Comparison of ENCODE assay signal across 24 cellular contexts in the genomic region with DNA sequence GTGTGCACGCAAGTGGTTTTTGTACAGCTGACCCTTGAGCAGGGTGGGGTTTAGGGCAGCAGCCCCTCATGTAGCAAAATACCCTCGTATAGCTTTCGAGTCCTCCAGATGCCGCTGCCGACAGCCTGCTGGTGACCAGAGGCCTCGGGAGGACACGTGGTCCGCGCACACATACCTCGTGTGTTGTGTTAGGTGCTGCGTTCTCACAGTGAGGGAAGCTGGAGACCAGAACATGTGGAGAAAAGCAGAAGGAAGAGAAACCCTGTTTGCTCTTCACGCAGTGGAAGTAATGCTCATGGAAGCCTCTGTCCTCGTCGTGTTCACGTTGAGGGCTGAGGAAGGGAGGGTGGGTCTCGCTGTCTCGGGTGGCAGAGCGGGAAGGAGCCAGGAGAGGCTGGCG. TPM values are rescaled to one million over a fixed set of nuclear protein-coding genes. Genes with fewer than 3 reads are reported as not detected.
DNase-seq lines count a peak whose midpoint lies in the region; ATAC-seq, FAIRE-seq and TF ChIP-seq lines count a peak whose summit lies in the region.
"Had no signal": no experiment of that assay in that cellular context is flagged by ENCODE, and none has a peak within 500 bp of the region (broad histone marks: within the 10 kb centered on the region; RNA-seq: fewer than 3 reads in every experiment).

No MANE protein-coding gene starts in this region.

- peaks cover 3 to 38% of the 10 kb centered on the region in 2 experiments; a peak in 2 of 3 replicates for H3K36me3 ChIP-seq in HEK293 (ENCODE audit: control insufficient read depth in 2 of 2, insufficient read depth in 1 of 2, low read length in 2 of 2)
- H3K36me3 ChIP-seq in HepG2 (replicated peaks in 1 of 2; ENCODE audit: control insufficient read depth in 1 of 2, insufficient read depth in 2 of 2, low read length in 2 of 2), result peaks cover 7 to 21% of the 10 kb centered on the region in 2 experiments; a peak in 4 of 5 replicates

- no peak overlapping the region for H2AFZ ChIP-seq in HepG2 (ENCODE audit: low read length)
- H2AFZ ChIP-seq: parathyroid adenoma had no signal

- no peaks in the 10 kb centered on the region; the same call in 1 of the 2 replicates for H3K4me1 ChIP-seq in HEK293 (ENCODE audit: control insufficient read depth, insufficient read depth, low read length)
- peaks cover 12% of the 10 kb centered on the region for H3K4me1 ChIP-seq in HepG2 (ENCODE audit: insufficient read depth, low read length)
- H3K4me1 ChIP-seq: parathyroid adenoma had no signal

- H3K27me3 Mint-ChIP-seq in progenitor cell of endocrine pancreas, result no peaks in the 10 kb centered on the region
- H3K27me3 Mint-ChIP-seq: CD4-positive, alpha-beta memory T cell; type B pancreatic cell had no signal

- no peak for FAIRE-seq in HepG2 (lab: Jason Lieb, UNC)
- FAIRE-seq: islet of Langerhans, K562 had no signal

- intact Hi-C loops in HepG2 (cut with micrococcal nuclease; ENCODE audit: unreplicated experiment), result no loop called here

- H4K20me1 ChIP-seq in HepG2 (ENCODE audit: insufficient read depth, low read length), result peaks cover 43% of the 10 kb centered on the region; the same call in 1 of the 2 replicates

- peaks cover 3% of the 10 kb centered on the region for H3K36me3 Mint-ChIP-seq in progenitor cell of endocrine pancreas (ENCODE audit: insufficient read depth)

- no peak overlapping the region for H3K4me2 ChIP-seq in HepG2 (ENCODE audit: low read depth, low read length)
- H3K4me2 ChIP-seq: SK-N-SH had no signal

- no peaks in the 10 kb centered on the region for H3K9me3 Mint-ChIP-seq in progenitor cell of endocrine pancreas (ENCODE audit: low read depth)
- H3K9me3 Mint-ChIP-seq: CD4-positive, alpha-beta memory T cell; nephron; type B pancreatic cell had no signal

- TF ChIP-seq POLR2A in HepG2 (IDR thresholded peaks at IDR 0.05; ENCODE audit: insufficient read depth in 1 of 2, low read depth in 2 of 2, low read length in 2 of 2), result no peak

- CTCF ChIA-PET in HEK293 (lab: Yijun Ruan, JAX) (interaction anchor here (0.7 kb wide), 1 partner anchor 39 kb away, joined by 4 read pairs; no protein-coding TSS in a partner anchor), RWPE1 (lab: Yijun Ruan, JAX) (interaction anchor here (0.6 kb wide), 1 partner anchor 20 kb away, joined by 3 read pairs; no protein-coding TSS in a partner anchor), HepG2 (lab: Yijun Ruan, JAX; ENCODE audit: low intra/inter-chr PET ratio, low total read pairs) (no interaction called here)

- no peak overlapping the region for H3K9ac ChIP-seq in HepG2 (ENCODE audit: insufficient read depth, low read depth, low read length)
- H3K9ac ChIP-seq: parathyroid adenoma, SK-N-SH had no signal

- H3K4me3 ChIP-seq in HEK293 (ENCODE audit: low read depth, low read length), result no peak overlapping the region
- no peak overlapping the region for H3K4me3 ChIP-seq in HepG2 (replicated peaks in 1 of 3; ENCODE audit: insufficient read depth in 1 of 3, low read depth in 2 of 3, low read length in 3 of 3)
- H3K4me3 ChIP-seq: body of pancreas, K562, left lung had no signal

- POLR2A ChIA-PET in HEK293 (lab: Yijun Ruan, JAX) (interaction anchor here (0.6 kb wide), 1 partner anchor 73 kb away, joined by 3 read pairs; no protein-coding TSS in a partner anchor), RWPE1 (lab: Yijun Ruan, JAX; ENCODE audit: low non-redundant PET) (no interaction called here), HepG2 (lab: Yijun Ruan, JAX) (no interaction called here)

- H3K27ac Mint-ChIP-seq in progenitor cell of endocrine pancreas, result peak overlapping the region; percentile 52
- H3K27ac Mint-ChIP-seq: nephron, type B pancreatic cell had no signal

- in situ Hi-C loops in HepG2 (cut with HindIII; ENCODE audit: extremely low pct_ligation_motif_present, low pct_unique_long_range_greater_than_20kb) (no loop called here), KBM-7 (cut with MboI; ENCODE audit: low pct_unique_long_range_greater_than_20kb, low sequenced_read_pairs) (no loop called here)

- TF ChIP-seq CTCF in HEK293 (tag by site-specific recombination; IDR thresholded peaks at IDR 0.05), result no peak
- no peak for TF ChIP-seq CTCF in RWPE1 (conservative IDR thresholded peaks at IDR 0.05; ENCODE audit: low read depth)
- TF ChIP-seq CTCF in HepG2 (CRISPR knock-in tag; IDR thresholded peaks at IDR 0.05), result no peak
- no peak for TF ChIP-seq CTCF in progenitor cell of endocrine pancreas (IDR thresholded peaks at IDR 0.05; ENCODE audit: unreplicated experiment)

- H3K4me1 Mint-ChIP-seq in progenitor cell of endocrine pancreas (ENCODE audit: low read depth), result peaks cover 4% of the 10 kb centered on the region
- H3K4me1 Mint-ChIP-seq: nephron had no signal

- ATAC-seq in HepG2 (no peak), HG02840 (IDR thresholded peaks at IDR 0.05; ENCODE audit: low FRiP score, unreplicated experiment) (no peak)
- ATAC-seq: body of pancreas, K562, left lung had no signal

- DNase-seq in RWPE1 (ENCODE audit: low spot score) (no peak), HepG2 (ENCODE audit: low spot score) (no peak), progenitor cell of endocrine pancreas (ENCODE audit: low spot score, unreplicated experiment) (no peak), T1000 (lab: John Stamatoyannopoulos, UW) (no peak), KBM-7 (no peak)
- DNase-seq: activated CD4-positive, alpha-beta T cell treated with anti-CD3 and anti-CD28 coated beads for 4 hours; activated CD8-positive, alpha-beta memory T cell treated with anti-CD3 and anti-CD28 coated beads for 24 hours; activated gamma-delta T cell; body of pancreas; CD4-positive, alpha-beta memory T cell; DMS 273 treated with DMSO at 0.1 percent for 48 hours; GOT3; NCI-H1436; NCI-H345; SK-N-SH; stimulated activated CD4-positive, alpha-beta T cell treated with anti-CD3 and anti-CD28 coated beads, Interleukin-2, amount 100 ng/mL, for 48 hours had no signal

- BruUV-seq in HepG2 (replicated peaks; lab: Mats Ljungman, UMichigan), result no TSS peak

- H3K27ac ChIP-seq in HEK293 (ENCODE audit: extremely low read depth, low read depth, low read length), result no peak overlapping the region
- H3K27ac ChIP-seq in RWPE1, result peak overlapping the region; percentile 66
- H3K27ac ChIP-seq in HepG2 (ENCODE audit: extremely low read length, insufficient read depth, low read length), result no peak overlapping the region
- H3K27ac ChIP-seq: body of pancreas, left lung, parathyroid adenoma had no signal

- no peak for TF ChIP-seq EP300 in HepG2 (IDR thresholded peaks at IDR 0.05; ENCODE audit: low read depth in 2 of 2, low read length in 2 of 2)
- TF ChIP-seq EP300 in HepG2 (CRISPR knock-in tag; IDR thresholded peaks at IDR 0.05; ENCODE audit: borderline replicate concordance), result no peak

- no peak overlapping the region for H3K4me3 Mint-ChIP-seq in progenitor cell of endocrine pancreas (ENCODE audit: low read depth)
- H3K4me3 Mint-ChIP-seq: nephron, type B pancreatic cell had no signal

- peaks cover 69% of the 10 kb centered on the region for H3K79me2 ChIP-seq in HepG2 (ENCODE audit: insufficient read depth, low read length)

- WGBS in HepG2 (ENCODE audit: low lambda C conversion rate), result 95% methylated on average over 18 of the region's 19 CpGs

- no peak for TF ChIP-seq RAD21 in HepG2 (CRISPR knock-in tag; IDR thresholded peaks at IDR 0.05)

- H3K9me3 ChIP-seq in HEK293 (ENCODE audit: control insufficient read depth, insufficient read depth, low read depth, low read length), result no peaks in the 10 kb centered on the region
- no peaks in the 10 kb centered on the region for H3K9me3 ChIP-seq in HepG2 (ENCODE audit: low read length)
- H3K9me3 ChIP-seq: body of pancreas, left lung, SK-N-SH had no signal

- no peaks in the 10 kb centered on the region for H3K27me3 ChIP-seq in HepG2 (ENCODE audit: control insufficient read depth in 1 of 2, insufficient read depth in 2 of 2, low read length in 2 of 2)
- H3K27me3 ChIP-seq: body of pancreas, left lung had no signal

RNA-seq across cellular contexts. Expression of a gene that starts 7.7 kb away (rescaled TPM):
- total RNA-seq in HepG2 (2016; rRNA removed; fragmentation: Illumina TruSeq; extraction: Trizol) (29.7 and 53.8 TPM in 2 replicates), progenitor cell of endocrine pancreas (96.8 and 103 TPM in 2 replicates)
- 40.6 and 41.0 TPM in 2 replicates for total RNA-seq in HepG2 (2016; cell fraction: cytosol; rRNA removed; fragmentation: Illumina TruSeq; extraction: Trizol; ENCODE audit: low read depth)
- 26.8 and 56.3 TPM in 2 replicates for total RNA-seq in HepG2 (2016; cell fraction: insoluble cytoplasmic fraction; rRNA removed; fragmentation: Illumina TruSeq; extraction: Trizol)
- total RNA-seq in HepG2 (2016; cell fraction: membrane; rRNA removed; fragmentation: Illumina TruSeq; extraction: Trizol), result 85.2 and 87.4 TPM in 2 replicates
- total RNA-seq in HepG2 (2016; cell fraction: nucleus; rRNA removed; fragmentation: Illumina TruSeq; extraction: Trizol), result 39.2 and 46.8 TPM in 2 replicates
- polyA plus RNA-seq in HepG2 (2011; rRNA removed), result 72.5 and 88.4 TPM in 2 replicates
- 33.8 and 56.1 TPM in 2 replicates for polyA plus RNA-seq in HepG2 (2011; cell fraction: cytosol; rRNA removed)
- polyA plus RNA-seq in HepG2 (2011; cell fraction: nucleus; rRNA removed), result 380 and 522 TPM in 2 replicates
- 38.6 and 40.4 TPM in 2 replicates for polyA plus RNA-seq in HepG2 (2012)
- polyA plus RNA-seq in HepG2 (2016; cell fraction: cytosol; fragmentation: Illumina TruSeq; extraction: Trizol; ENCODE audit: low read depth), result 39.6 and 47.2 TPM in 2 replicates
- 36.1 and 45.7 TPM in 2 replicates for polyA plus RNA-seq in HepG2 (2016; cell fraction: insoluble cytoplasmic fraction; fragmentation: Illumina TruSeq; extraction: Trizol; ENCODE audit: low read depth)
- polyA plus RNA-seq in HepG2 (2016; cell fraction: membrane; fragmentation: Illumina TruSeq; extraction: Trizol; ENCODE audit: low read depth), result 79.1 and 81.2 TPM in 2 replicates
- 157 TPM in 2 replicates for polyA plus RNA-seq in HepG2 (2016; cell fraction: nucleus; fragmentation: Illumina TruSeq; extraction: Trizol; ENCODE audit: insufficient read depth, low read depth)
- 51.2 and 83.6 TPM in 2 replicates for polyA minus RNA-seq in HepG2 (2011; rRNA and poly(A)+ RNA removed; ENCODE audit: low replicate concordance)
- 23.6 and 25.2 TPM in 2 replicates for polyA minus RNA-seq in HepG2 (2011; cell fraction: cytosol; rRNA and poly(A)+ RNA removed)
- 18.2 and 21.2 TPM in 2 replicates for polyA minus RNA-seq in HepG2 (2011; cell fraction: nucleus; rRNA and poly(A)+ RNA removed)

RNA-seq across cellular contexts. Expression of a gene that starts 43.5 kb away (rescaled TPM):
- total RNA-seq in HepG2 (2016; rRNA removed; fragmentation: Illumina TruSeq; extraction: Trizol), result 2.0 and 3.5 TPM in 2 replicates
- total RNA-seq in HepG2 (2016; cell fraction: cytosol; rRNA removed; fragmentation: Illumina TruSeq; extraction: Trizol; ENCODE audit: low read depth), result 0.79 and 0.81 TPM in 2 replicates
- 1.7 and 3.1 TPM in 2 replicates for total RNA-seq in HepG2 (2016; cell fraction: insoluble cytoplasmic fraction; rRNA removed; fragmentation: Illumina TruSeq; extraction: Trizol)
- total RNA-seq in HepG2 (2016; cell fraction: membrane; rRNA removed; fragmentation: Illumina TruSeq; extraction: Trizol), result 1.7 and 2.1 TPM in 2 replicates
- total RNA-seq in HepG2 (2016; cell fraction: nucleus; rRNA removed; fragmentation: Illumina TruSeq; extraction: Trizol), result 1.5 and 1.9 TPM in 2 replicates
- polyA plus RNA-seq in HepG2 (2011; rRNA removed), result 0.95 and 1.4 TPM in 2 replicates
- 0.94 and 1.7 TPM in 2 replicates for polyA plus RNA-seq in HepG2 (2011; cell fraction: cytosol; rRNA removed)
- 6.4 and 7.8 TPM in 2 replicates for polyA plus RNA-seq in HepG2 (2011; cell fraction: nucleus; rRNA removed)
- 1.3 and 1.7 TPM in 2 replicates for polyA plus RNA-seq in HepG2 (2012)
- polyA plus RNA-seq in HepG2 (2016; cell fraction: cytosol; fragmentation: Illumina TruSeq; extraction: Trizol; ENCODE audit: low read depth), result 0.68 TPM in 2 replicates
- 2.8 and 3.5 TPM in 2 replicates for polyA plus RNA-seq in HepG2 (2016; cell fraction: insoluble cytoplasmic fraction; fragmentation: Illumina TruSeq; extraction: Trizol; ENCODE audit: low read depth)
- 1.1 and 1.4 TPM in 2 replicates for polyA plus RNA-seq in HepG2 (2016; cell fraction: membrane; fragmentation: Illumina TruSeq; extraction: Trizol; ENCODE audit: low read depth)
- polyA plus RNA-seq in HepG2 (2016; cell fraction: nucleus; fragmentation: Illumina TruSeq; extraction: Trizol; ENCODE audit: insufficient read depth, low read depth), result 5.0 and 6.1 TPM in 2 replicates
- polyA minus RNA-seq in HepG2 (2011; rRNA and poly(A)+ RNA removed; ENCODE audit: low replicate concordance), result 2.1 and 3.8 TPM in 2 replicates
- 1.3 and 1.6 TPM in 2 replicates for polyA minus RNA-seq in HepG2 (2011; cell fraction: cytosol; rRNA and poly(A)+ RNA removed)
- 2.3 and 2.6 TPM in 2 replicates for polyA minus RNA-seq in HepG2 (2011; cell fraction: nucleus; rRNA and poly(A)+ RNA removed)
- 14.1 and 16.2 TPM in 2 replicates for total RNA-seq in progenitor cell of endocrine pancreas

RNA-seq across cellular contexts. Expression of a gene that starts 43.5 kb away (rescaled TPM):
- total RNA-seq in HepG2 (2016; rRNA removed; fragmentation: Illumina TruSeq; extraction: Trizol), result 10.8 and 13.7 TPM in 2 replicates
- total RNA-seq in HepG2 (2016; cell fraction: cytosol; rRNA removed; fragmentation: Illumina TruSeq; extraction: Trizol; ENCODE audit: low read depth), result 4.4 and 5.1 TPM in 2 replicates
- 9.1 and 12.6 TPM in 2 replicates for total RNA-seq in HepG2 (2016; cell fraction: insoluble cytoplasmic fraction; rRNA removed; fragmentation: Illumina TruSeq; extraction: Trizol)
- total RNA-seq in HepG2 (2016; cell fraction: membrane; rRNA removed; fragmentation: Illumina TruSeq; extraction: Trizol), result 10.1 and 10.7 TPM in 2 replicates
- total RNA-seq in HepG2 (2016; cell fraction: nucleus; rRNA removed; fragmentation: Illumina TruSeq; extraction: Trizol), result 24.2 and 31.8 TPM in 2 replicates
- polyA plus RNA-seq in HepG2 (2011; rRNA removed), result 10.7 and 12.8 TPM in 2 replicates
- 7.6 and 8.7 TPM in 2 replicates for polyA plus RNA-seq in HepG2 (2011; cell fraction: cytosol; rRNA removed)
- 43.5 and 55.3 TPM in 2 replicates for polyA plus RNA-seq in HepG2 (2011; cell fraction: nucleus; rRNA removed)
- polyA plus RNA-seq in HepG2 (2012), result 21.8 and 32.2 TPM in 2 replicates
- 5.1 and 6.4 TPM in 2 replicates for polyA plus RNA-seq in HepG2 (2016; cell fraction: cytosol; fragmentation: Illumina TruSeq; extraction: Trizol; ENCODE audit: low read depth)
- 10.3 and 13.4 TPM in 2 replicates for polyA plus RNA-seq in HepG2 (2016; cell fraction: insoluble cytoplasmic fraction; fragmentation: Illumina TruSeq; extraction: Trizol; ENCODE audit: low read depth)
- polyA plus RNA-seq in HepG2 (2016; cell fraction: membrane; fragmentation: Illumina TruSeq; extraction: Trizol; ENCODE audit: low read depth), result 11.5 and 11.6 TPM in 2 replicates
- polyA plus RNA-seq in HepG2 (2016; cell fraction: nucleus; fragmentation: Illumina TruSeq; extraction: Trizol; ENCODE audit: insufficient read depth, low read depth), result 69.4 and 71.5 TPM in 2 replicates
- polyA minus RNA-seq in HepG2 (2011; rRNA and poly(A)+ RNA removed; ENCODE audit: low replicate concordance), result 14.8 and 32.0 TPM in 2 replicates
- polyA minus RNA-seq in HepG2 (2011; cell fraction: cytosol; rRNA and poly(A)+ RNA removed), result 35.3 TPM in 2 replicates
- polyA minus RNA-seq in HepG2 (2011; cell fraction: nucleus; rRNA and poly(A)+ RNA removed), result 13.2 and 15.5 TPM in 2 replicates
- total RNA-seq in progenitor cell of endocrine pancreas, result 101 and 102 TPM in 2 replicates
